Comparison of ENCODE assay signal across 12 cellular contexts in genomic region chr19:54154603-54155345, GRCh38. TPM values are rescaled to one million over a fixed set of nuclear protein-coding genes. Genes with fewer than 3 reads are reported as not detected.
DNase-seq lines count a peak whose midpoint lies in the region; ATAC-seq and TF ChIP-seq lines count a peak whose summit lies in the region.
"Had no signal": no experiment of that assay in that cellular context is flagged by ENCODE, and none has a peak within 500 bp of the region (broad histone marks: within the 10 kb centered on the region; RNA-seq: fewer than 3 reads in every experiment).

No MANE protein-coding gene starts in this region.

- no peaks in the 10 kb centered on the region for H3K9me3 ChIP-seq in HAP-1
- H3K9me3 ChIP-seq in uterus = no peaks in the 10 kb centered on the region
- H3K9me3 ChIP-seq: A549 had no signal

- no peaks in the 10 kb centered on the region for H3K9me3 Mint-ChIP-seq in activated naive CD8-positive, alpha-beta T cell treated with anti-CD3 and anti-CD28 coated beads, Interleukin-2, amount 10 ng/mL, durations not matched to agents 7 days and 5 days
- H3K9me3 Mint-ChIP-seq in natural killer cell treated with Interleukin-12 subunit alpha and Interleukin-12 subunit beta and Interleukin-15 and Interleukin-18, amount 100 ng/mL, for 72 hours = no peaks in the 10 kb centered on the region

- H3K27me3 Mint-ChIP-seq in activated naive CD8-positive, alpha-beta T cell treated with anti-CD3 and anti-CD28 coated beads, Interleukin-2, amount 10 ng/mL, durations not matched to agents 7 days and 5 days = no peaks in the 10 kb centered on the region
- no peaks in the 10 kb centered on the region for H3K27me3 Mint-ChIP-seq in natural killer cell treated with Interleukin-12 subunit alpha and Interleukin-12 subunit beta and Interleukin-15 and Interleukin-18, amount 100 ng/mL, for 72 hours

- H3K4me1 Mint-ChIP-seq in activated naive CD8-positive, alpha-beta T cell treated with anti-CD3 and anti-CD28 coated beads, Interleukin-2, amount 10 ng/mL, durations not matched to agents 7 days and 5 days = peaks cover 27% of the 10 kb centered on the region
- H3K4me1 Mint-ChIP-seq in natural killer cell treated with Interleukin-12 subunit alpha and Interleukin-12 subunit beta and Interleukin-15 and Interleukin-18, amount 100 ng/mL, for 72 hours (ENCODE audit: low read depth in 2 of 2) = peaks cover 36 to 39% of the 10 kb centered on the region in 2 donors

- in situ Hi-C loops in HAP-1 (cut with MboI; ENCODE audit: low sequenced_read_pairs) = no loop called here

- H3K36me3 ChIP-seq in HAP-1 (replicated peaks) = peaks cover 79% of the 10 kb centered on the region
- no peaks in the 10 kb centered on the region for H3K36me3 ChIP-seq in uterus

- peak; percentile 21 for ATAC-seq in activated naive CD8-positive, alpha-beta T cell treated with anti-CD3 and anti-CD28 coated beads, Interleukin-2, amount 10 ng/mL, durations not matched to agents 7 days and 5 days (ENCODE audit: low read depth)
- ATAC-seq in natural killer cell treated with Interleukin-12 subunit alpha and Interleukin-12 subunit beta and Interleukin-15 and Interleukin-18, amount 100 ng/mL, for 72 hours = no peak
- ATAC-seq in HG03432 (IDR thresholded peaks at IDR 0.05; ENCODE audit: unreplicated experiment) = no peak

- peak overlapping the region; percentile 52 for H3K4me3 Mint-ChIP-seq in activated naive CD8-positive, alpha-beta T cell treated with anti-CD3 and anti-CD28 coated beads, Interleukin-2, amount 10 ng/mL, durations not matched to agents 7 days and 5 days
- H3K4me3 Mint-ChIP-seq in natural killer cell treated with Interleukin-12 subunit alpha and Interleukin-12 subunit beta and Interleukin-15 and Interleukin-18, amount 100 ng/mL, for 72 hours = no peak overlapping the region

- TF ChIP-seq POLR2A in uterus (IDR thresholded peaks at IDR 0.05) = no peak

- no peaks in the 10 kb centered on the region for H3K27me3 ChIP-seq in HAP-1 (ENCODE audit: low read depth)
- no peaks in the 10 kb centered on the region for H3K27me3 ChIP-seq in uterus

- TF ChIP-seq CTCF in uterus (IDR thresholded peaks at IDR 0.05) = no peak

- DNase-seq in activated CD4-positive, alpha-beta T cell treated with anti-CD3 and anti-CD28 coated beads for 48 hours = peak; percentile 58
- DNase-seq in activated CD4-positive, alpha-beta T cell treated with anti-CD3 and anti-CD28 coated beads, Interleukin-2, amount 50 U/mL, for 48 hours = no peak
- peak; percentile 74 for DNase-seq in LHCN-M2 (ENCODE audit: low read depth)
- DNase-seq in activated naive CD8-positive, alpha-beta T cell treated with anti-CD3 and anti-CD28 coated beads, Interleukin-2, amount 10 ng/mL, durations not matched to agents 7 days and 5 days = peak; percentile 59
- DNase-seq in natural killer cell treated with Interleukin-12 subunit alpha and Interleukin-12 subunit beta and Interleukin-15 and Interleukin-18, amount 100 ng/mL, for 72 hours (ENCODE audit: low spot score) = no peak
- no peak for DNase-seq in HAP-1 (ENCODE audit: low spot score in 2 of 2)
- no peak for DNase-seq in uterus
- DNase-seq: cerebellar nuclear complex, NCI-H524 had no signal

- H3K4me3 ChIP-seq in HAP-1 (no peak overlapping the region), uterus (no peak overlapping the region)
- H3K4me3 ChIP-seq: A549, lung had no signal

- peak overlapping the region; percentile 90 for H3K27ac Mint-ChIP-seq in activated naive CD8-positive, alpha-beta T cell treated with anti-CD3 and anti-CD28 coated beads, Interleukin-2, amount 10 ng/mL, durations not matched to agents 7 days and 5 days
- peak overlapping the region; percentile 39 to 77 for H3K27ac Mint-ChIP-seq in natural killer cell treated with Interleukin-12 subunit alpha and Interleukin-12 subunit beta and Interleukin-15 and Interleukin-18, amount 100 ng/mL, for 72 hours

- intact Hi-C loops in uterus (cut with DNase I; ENCODE audit: low total_unique reads) = no loop called here

- H3K27ac ChIP-seq in uterus = no peak overlapping the region
- H3K27ac ChIP-seq: A549 had no signal

- peaks cover 37% of the 10 kb centered on the region for H3K36me3 Mint-ChIP-seq in activated naive CD8-positive, alpha-beta T cell treated with anti-CD3 and anti-CD28 coated beads, Interleukin-2, amount 10 ng/mL, durations not matched to agents 7 days and 5 days
- H3K36me3 Mint-ChIP-seq in natural killer cell treated with Interleukin-12 subunit alpha and Interleukin-12 subunit beta and Interleukin-15 and Interleukin-18, amount 100 ng/mL, for 72 hours = peaks cover 9% of the 10 kb centered on the region

- POLR2A ChIA-PET in activated naive CD8-positive, alpha-beta T cell treated with anti-CD3 and anti-CD28 coated beads, Interleukin-2, amount 10 ng/mL, durations not matched to agents 7 days and 5 days (lab: Charles Lee) = interaction anchor here (0.6 to 1.2 kb wide), 4 partner anchors 18 to 280 kb away, joined by 3 to 5 read pairs (median 3); partner anchors contain the start of gene CNOT3

- H3K4me1 ChIP-seq in HAP-1 (peaks cover 5% of the 10 kb centered on the region), uterus (peaks cover 0 to 4% of the 10 kb centered on the region in 2 donors)

RNA-seq across cellular contexts. Expression of gene LENG1, which starts 4.7 kb away (rescaled TPM):
- total RNA-seq in LHCN-M2 (2014; rRNA removed) (5.2 and 9.2 TPM in 2 replicates), uterus (10 to 100 TPM in 2 of 4 donors, 1 to 10 TPM in 2; 3.7 to 52.8 (median 23.8) TPM)
- polyA plus RNA-seq in LHCN-M2 (2012) = 10.5 TPM
- 10 to 100 TPM; 10.2 to 12.8 TPM for total RNA-seq in activated naive CD8-positive, alpha-beta T cell treated with anti-CD3 and anti-CD28 coated beads, Interleukin-2, amount 10 ng/mL, durations not matched to agents 7 days and 5 days
- 1 to 10 TPM; 5.0 to 7.5 TPM for total RNA-seq in natural killer cell treated with Interleukin-12 subunit alpha and Interleukin-12 subunit beta and Interleukin-15 and Interleukin-18, amount 100 ng/mL, for 72 hours

RNA-seq across cellular contexts. Expression of gene CNOT3, which starts 17.2 kb away (rescaled TPM):
- total RNA-seq in LHCN-M2 (2014; rRNA removed) (18.2 and 18.4 TPM in 2 replicates), uterus (10 to 100 TPM in 2 of 4 donors, 1 to 10 TPM in 1, under 1 TPM in 1; 0.88 to 41.6 (median 9.9) TPM)
- polyA plus RNA-seq in LHCN-M2 (2012) = 29.3 TPM
- total RNA-seq in activated naive CD8-positive, alpha-beta T cell treated with anti-CD3 and anti-CD28 coated beads, Interleukin-2, amount 10 ng/mL, durations not matched to agents 7 days and 5 days = 10 to 100 TPM; 60.0 to 72.3 TPM
- 10 to 100 TPM; 59.8 to 73.8 TPM for total RNA-seq in natural killer cell treated with Interleukin-12 subunit alpha and Interleukin-12 subunit beta and Interleukin-15 and Interleukin-18, amount 100 ng/mL, for 72 hours

RNA-seq across cellular contexts. Expression of gene TMC4, which starts 18.2 kb away (rescaled TPM):
- total RNA-seq in LHCN-M2 (2014; rRNA removed) (0.40 and 0.51 TPM in 2 replicates), uterus (10 to 100 TPM in 1 of 4 donors, 1 to 10 TPM in 2, not detected in 1; 1.3 to 31.0 (median 3.0) TPM)
- 1.3 TPM for polyA plus RNA-seq in LHCN-M2 (2012)
- total RNA-seq in activated naive CD8-positive, alpha-beta T cell treated with anti-CD3 and anti-CD28 coated beads, Interleukin-2, amount 10 ng/mL, durations not matched to agents 7 days and 5 days = 1 to 10 TPM; 1.7 to 3.0 TPM
- total RNA-seq in natural killer cell treated with Interleukin-12 subunit alpha and Interleukin-12 subunit beta and Interleukin-15 and Interleukin-18, amount 100 ng/mL, for 72 hours = 1 to 10 TPM in 1 of 2 donors, not detected in 1; 1.2 TPM

RNA-seq across cellular contexts. Expression of gene MBOAT7, which starts 34.6 kb away (rescaled TPM):
- total RNA-seq in LHCN-M2 (2014; rRNA removed) = 123 and 192 TPM in 2 replicates
- 75.7 TPM for polyA plus RNA-seq in LHCN-M2 (2012)
- 10 to 100 TPM; 49.0 to 52.2 TPM for total RNA-seq in activated naive CD8-positive, alpha-beta T cell treated with anti-CD3 and anti-CD28 coated beads, Interleukin-2, amount 10 ng/mL, durations not matched to agents 7 days and 5 days
- total RNA-seq in natural killer cell treated with Interleukin-12 subunit alpha and Interleukin-12 subunit beta and Interleukin-15 and Interleukin-18, amount 100 ng/mL, for 72 hours = 10 to 100 TPM; 24.2 to 56.5 TPM
- 10 to 100 TPM in 3 of 4 donors, 1 to 10 TPM in 1; 5.3 to 47.8 (median 19.2) TPM for total RNA-seq in uterus

RNA-seq across cellular contexts. Expression of gene TSEN34, which starts 36.3 kb away (rescaled TPM):
- total RNA-seq in LHCN-M2 (2014; rRNA removed) (162 and 168 TPM in 2 replicates), uterus (10 to 100 TPM; 13.1 to 66.4 (median 32.2) TPM)
- polyA plus RNA-seq in LHCN-M2 (2012) = 69.5 TPM
- total RNA-seq in activated naive CD8-positive, alpha-beta T cell treated with anti-CD3 and anti-CD28 coated beads, Interleukin-2, amount 10 ng/mL, durations not matched to agents 7 days and 5 days = 10 to 100 TPM; 16.3 to 17.4 TPM
- 10 to 100 TPM; 15.5 to 26.2 TPM for total RNA-seq in natural killer cell treated with Interleukin-12 subunit alpha and Interleukin-12 subunit beta and Interleukin-15 and Interleukin-18, amount 100 ng/mL, for 72 hours

Comparison
In these comparisons a context has a peak if more than half of its experiments do, and no peak if none do; other contexts are left out.
1. DNase-seq: peak in activated CD4-positive, alpha-beta T cell treated with anti-CD3 and anti-CD28 coated beads for 48 hours (single experiment), LHCN-M2 (single experiment) and activated naive CD8-positive, alpha-beta T cell treated with anti-CD3 and anti-CD28 coated beads, Interleukin-2, amount 10 ng/mL, durations not matched to agents 7 days and 5 days (single experiment); none in activated CD4-positive, alpha-beta T cell treated with anti-CD3 and anti-CD28 coated beads, Interleukin-2, amount 50 U/mL, for 48 hours (0 of 2), natural killer cell treated with Interleukin-12 subunit alpha and Interleukin-12 subunit beta and Interleukin-15 and Interleukin-18, amount 100 ng/mL, for 72 hours (single experiment), HAP-1 (0 of 2) and uterus (0 of 2).